2 cellular contexts compared by ENCODE assay signal in the genomic region with DNA sequence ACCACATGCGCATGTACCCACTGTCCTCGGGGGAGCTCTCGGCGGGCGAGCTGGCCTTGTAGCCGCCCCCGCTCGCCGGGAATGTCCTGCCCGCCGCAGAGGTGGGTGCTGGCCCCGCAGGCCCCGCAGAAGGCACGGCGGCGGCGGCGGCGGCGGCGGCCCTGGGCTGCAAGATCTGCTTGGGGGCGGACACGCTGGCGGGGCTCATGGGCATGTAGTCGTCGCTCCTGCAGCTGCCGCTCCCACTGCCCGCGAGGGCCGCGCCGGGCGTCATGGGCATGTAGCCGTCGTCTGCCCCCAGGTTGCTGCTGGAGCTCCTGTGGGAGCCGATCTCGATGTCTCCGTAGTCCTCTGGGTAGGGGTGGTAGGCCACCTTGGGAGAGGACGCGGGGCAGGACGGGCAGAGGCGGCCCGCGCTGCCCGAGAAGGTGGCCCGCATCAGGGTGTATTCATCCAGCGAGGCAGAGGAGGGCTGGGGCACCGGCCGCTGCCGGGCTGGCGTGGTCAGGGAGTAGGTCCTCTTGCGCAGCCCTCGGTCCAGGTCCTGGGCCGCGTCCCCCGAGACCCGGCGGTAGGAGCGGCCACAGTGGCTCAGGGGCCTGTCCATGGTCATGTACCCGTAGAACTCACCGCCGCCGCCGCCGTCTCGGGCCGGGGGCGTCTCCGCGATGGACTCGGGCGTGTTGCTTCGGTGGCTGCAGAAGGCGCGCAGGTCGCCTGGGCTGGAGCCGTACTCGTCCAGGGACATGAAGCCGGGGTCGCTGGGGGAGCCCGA.
TF ChIP-seq lines count a peak whose summit lies in the region.

No MANE protein-coding gene starts in this region.

TF ChIP-seq in K562, 482 proteins besides CTCF, POLR2A, EP300 and RAD21 (continues in another document):
- TF ChIP-seq ZNF445 (CRISPR knock-in tag; IDR thresholded peaks at IDR 0.05; ENCODE audit: low read depth) (no peak), FOXP1 (CRISPR knock-in tag; IDR thresholded peaks at IDR 0.05) (no peak), KAT2B (IDR thresholded peaks at IDR 0.05; ENCODE audit: low read depth, low read length) (no peak), TCF3 (CRISPR knock-in tag; IDR thresholded peaks at IDR 0.05) (no peak), NFATC3 (IDR thresholded peaks at IDR 0.05) (no peak), POLR2G (IDR thresholded peaks at IDR 0.05; ENCODE audit: low read depth, low read length) (peak; percentile 30; the same call in 1 of the 2 replicates), ESRRA (IDR thresholded peaks at IDR 0.05; ENCODE audit: borderline replicate concordance, low read depth) (no peak), TEAD4 (IDR thresholded peaks at IDR 0.05; ENCODE audit: low read length) (no peak), TEAD4 (CRISPR knock-in tag; IDR thresholded peaks at IDR 0.05; ENCODE audit: borderline replicate concordance) (no peak), DMBX1 (CRISPR knock-in tag; IDR thresholded peaks at IDR 0.05; ENCODE audit: borderline replicate concordance) (no peak), TFAM (CRISPR knock-in tag; conservative IDR thresholded peaks at IDR 0.05) (no peak), ZEB2 (IDR thresholded peaks at IDR 0.05) (no peak), ZNF586 (CRISPR knock-in tag; conservative IDR thresholded peaks at IDR 0.05) (no peak), BMI1 (IDR thresholded peaks at IDR 0.05; ENCODE audit: low read length) (no peak), RBM15 (IDR thresholded peaks at IDR 0.05; ENCODE audit: insufficient read depth, low read length) (no peak), RBFOX2 (IDR thresholded peaks at IDR 0.05; ENCODE audit: low read depth, low read length) (peak; percentile 52)
- TF ChIP-seq, protein P1, sequence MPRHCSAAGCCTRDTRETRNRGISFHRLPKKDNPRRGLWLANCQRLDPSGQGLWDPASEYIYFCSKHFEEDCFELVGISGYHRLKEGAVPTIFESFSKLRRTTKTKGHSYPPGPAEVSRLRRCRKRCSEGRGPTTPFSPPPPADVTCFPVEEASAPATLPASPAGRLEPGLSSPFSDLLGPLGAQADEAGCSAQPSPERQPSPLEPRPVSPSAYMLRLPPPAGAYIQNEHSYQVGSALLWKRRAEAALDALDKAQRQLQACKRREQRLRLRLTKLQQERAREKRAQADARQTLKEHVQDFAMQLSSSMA (CRISPR knock-in tag; IDR thresholded peaks at IDR 0.05), result no peak
- TF ChIP-seq, protein P2, sequence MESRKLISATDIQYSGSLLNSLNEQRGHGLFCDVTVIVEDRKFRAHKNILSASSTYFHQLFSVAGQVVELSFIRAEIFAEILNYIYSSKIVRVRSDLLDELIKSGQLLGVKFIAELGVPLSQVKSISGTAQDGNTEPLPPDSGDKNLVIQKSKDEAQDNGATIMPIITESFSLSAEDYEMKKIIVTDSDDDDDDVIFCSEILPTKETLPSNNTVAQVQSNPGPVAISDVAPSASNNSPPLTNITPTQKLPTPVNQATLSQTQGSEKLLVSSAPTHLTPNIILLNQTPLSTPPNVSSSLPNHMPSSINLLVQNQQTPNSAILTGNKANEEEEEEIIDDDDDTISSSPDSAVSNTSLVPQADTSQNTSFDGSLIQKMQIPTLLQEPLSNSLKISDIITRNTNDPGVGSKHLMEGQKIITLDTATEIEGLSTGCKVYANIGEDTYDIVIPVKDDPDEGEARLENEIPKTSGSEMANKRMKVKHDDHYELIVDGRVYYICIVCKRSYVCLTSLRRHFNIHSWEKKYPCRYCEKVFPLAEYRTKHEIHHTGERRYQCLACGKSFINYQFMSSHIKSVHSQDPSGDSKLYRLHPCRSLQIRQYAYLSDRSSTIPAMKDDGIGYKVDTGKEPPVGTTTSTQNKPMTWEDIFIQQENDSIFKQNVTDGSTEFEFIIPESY (CRISPR knock-in tag; IDR thresholded peaks at IDR 0.05), result peak; percentile 52; the same call in 1 of the 2 replicates
- TF ChIP-seq, protein P3, sequence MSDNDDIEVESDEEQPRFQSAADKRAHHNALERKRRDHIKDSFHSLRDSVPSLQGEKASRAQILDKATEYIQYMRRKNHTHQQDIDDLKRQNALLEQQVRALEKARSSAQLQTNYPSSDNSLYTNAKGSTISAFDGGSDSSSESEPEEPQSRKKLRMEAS (CRISPR knock-in tag; IDR thresholded peaks at IDR 0.05), result no peak
- TF ChIP-seq, protein P4, sequence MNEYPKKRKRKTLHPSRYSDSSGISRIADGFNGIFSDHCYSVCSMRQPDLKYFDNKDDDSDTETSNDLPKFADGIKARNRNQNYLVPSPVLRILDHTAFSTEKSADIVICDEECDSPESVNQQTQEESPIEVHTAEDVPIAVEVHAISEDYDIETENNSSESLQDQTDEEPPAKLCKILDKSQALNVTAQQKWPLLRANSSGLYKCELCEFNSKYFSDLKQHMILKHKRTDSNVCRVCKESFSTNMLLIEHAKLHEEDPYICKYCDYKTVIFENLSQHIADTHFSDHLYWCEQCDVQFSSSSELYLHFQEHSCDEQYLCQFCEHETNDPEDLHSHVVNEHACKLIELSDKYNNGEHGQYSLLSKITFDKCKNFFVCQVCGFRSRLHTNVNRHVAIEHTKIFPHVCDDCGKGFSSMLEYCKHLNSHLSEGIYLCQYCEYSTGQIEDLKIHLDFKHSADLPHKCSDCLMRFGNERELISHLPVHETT (CRISPR knock-in tag; conservative IDR thresholded peaks at IDR 0.05 in 1 of 2, IDR thresholded peaks at IDR 0.05 in 1 of 2), result no peak
- TF ChIP-seq, protein P5, sequence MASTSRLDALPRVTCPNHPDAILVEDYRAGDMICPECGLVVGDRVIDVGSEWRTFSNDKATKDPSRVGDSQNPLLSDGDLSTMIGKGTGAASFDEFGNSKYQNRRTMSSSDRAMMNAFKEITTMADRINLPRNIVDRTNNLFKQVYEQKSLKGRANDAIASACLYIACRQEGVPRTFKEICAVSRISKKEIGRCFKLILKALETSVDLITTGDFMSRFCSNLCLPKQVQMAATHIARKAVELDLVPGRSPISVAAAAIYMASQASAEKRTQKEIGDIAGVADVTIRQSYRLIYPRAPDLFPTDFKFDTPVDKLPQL (IDR thresholded peaks at IDR 0.05; ENCODE audit: extremely low read depth, insufficient read length), result no peak

TF ChIP-seq in GM12891, 5 proteins besides CTCF, POLR2A, EP300 and RAD21:
- TF ChIP-seq PAX5 (IDR thresholded peaks at IDR 0.05; ENCODE audit: insufficient read depth, low read length, severe bottlenecking) (no peak), POLR2AphosphoS5 (IDR thresholded peaks at IDR 0.05; ENCODE audit: low read depth, low read length) (no peak), POU2F2 (IDR thresholded peaks at IDR 0.05; ENCODE audit: low read depth, low read length) (no peak), SPI1 (IDR thresholded peaks at IDR 0.05; ENCODE audit: low read depth, low read length) (no peak), TAF1 (IDR thresholded peaks at IDR 0.05; ENCODE audit: low read depth, low read length) (no peak)
